ENCODE assay signal across 14 cellular contexts in genomic region chr1:211527006-211527405, GRCh38. TPM values are rescaled to one million over a fixed set of nuclear protein-coding genes. Genes with fewer than 3 reads are reported as not detected.
DNase-seq lines count a peak whose midpoint lies in the region; ATAC-seq, FAIRE-seq and TF ChIP-seq lines count a peak whose summit lies in the region.
"Had no signal": no experiment of that assay in that cellular context is flagged by ENCODE, and none has a peak within 500 bp of the region (broad histone marks: within the 10 kb centered on the region; RNA-seq: fewer than 3 reads in every experiment).

No MANE protein-coding gene starts in this region.

- no peaks in the 10 kb centered on the region for H3K36me3 ChIP-seq in OCI-LY7 (ENCODE audit: insufficient read depth, low read length)
- H3K36me3 ChIP-seq in CD4-positive, alpha-beta memory T cell (ENCODE audit: insufficient read depth, low read length), result no peaks in the 10 kb centered on the region
- H3K36me3 ChIP-seq: sigmoid colon, upper lobe of right lung had no signal

- H3K27ac ChIP-seq in OCI-LY7 (ENCODE audit: low read depth, low read length, poor library complexity, severe bottlenecking), result no peak overlapping the region
- no peak overlapping the region for H3K27ac ChIP-seq in CD4-positive, alpha-beta memory T cell (ENCODE audit: low read depth, low read length)
- H3K27ac ChIP-seq: sigmoid colon, upper lobe of right lung had no signal

- H3K27me3 Mint-ChIP-seq in T-helper 2 cell treated with Interferon-gamma antibody and Interleukin-4, amounts not matched to agents 5 μg/mL and 100 μg/mL, for 36 hours (ENCODE audit: low read depth), result no peaks in the 10 kb centered on the region
- peaks cover 22 to 61% of the 10 kb centered on the region in 2 donors for H3K27me3 Mint-ChIP-seq in effector memory CD8-positive, alpha-beta T cell
- peaks cover 0 to 8% of the 10 kb centered on the region in 2 donors for H3K27me3 Mint-ChIP-seq in T-cell
- H3K27me3 Mint-ChIP-seq in CD4-positive, alpha-beta memory T cell, result no peaks in the 10 kb centered on the region

- POLR2A ChIA-PET in OCI-LY7 (lab: Charles Lee), result interaction anchor here (0.7 to 2.0 kb wide), 3 partner anchors 9 to 136 kb away, joined by 3 to 9 read pairs (median 3); no protein-coding TSS in a partner anchor
- POLR2A ChIA-PET in T-cell (lab: Charles Lee), result no interaction called here
- POLR2A ChIA-PET in CD4-positive, alpha-beta memory T cell (lab: Charles Lee; ENCODE audit: partially characterized antibody), result no interaction called here

- CTCF ChIA-PET in OCI-LY7 (lab: Charles Lee; ENCODE audit: unreplicated experiment) (interaction anchor here (0.6 to 1.0 kb wide), 2 partner anchors 11 to 47 kb away, joined by 4 to 5 read pairs; no protein-coding TSS in a partner anchor), T-cell (lab: Charles Lee) (no interaction called here)
- CTCF ChIA-PET in CD4-positive, alpha-beta memory T cell (lab: Charles Lee; ENCODE audit: partially characterized antibody), result interaction anchor here (1.5 to 2.8 kb wide), 2 partner anchors 9 to 13 kb away, joined by 3 to 9 read pairs; no protein-coding TSS in a partner anchor

- no peaks in the 10 kb centered on the region for H3K36me3 Mint-ChIP-seq in T-helper 2 cell treated with Interferon-gamma antibody and Interleukin-4, amounts not matched to agents 5 μg/mL and 100 μg/mL, for 36 hours (ENCODE audit: low read depth)
- H3K36me3 Mint-ChIP-seq in effector memory CD8-positive, alpha-beta T cell (ENCODE audit: insufficient read depth), result peaks cover 2% of the 10 kb centered on the region
- H3K36me3 Mint-ChIP-seq in T-cell, result no peaks in the 10 kb centered on the region
- H3K36me3 Mint-ChIP-seq in CD4-positive, alpha-beta memory T cell, result no peaks in the 10 kb centered on the region
- H3K36me3 Mint-ChIP-seq: immature natural killer cell had no signal

- H3K9me3 Mint-ChIP-seq in T-helper 2 cell treated with Interferon-gamma antibody and Interleukin-4, amounts not matched to agents 5 μg/mL and 100 μg/mL, for 36 hours, result no peaks in the 10 kb centered on the region
- no peaks in the 10 kb centered on the region for H3K9me3 Mint-ChIP-seq in effector memory CD8-positive, alpha-beta T cell
- H3K9me3 Mint-ChIP-seq in T-cell, result no peaks in the 10 kb centered on the region
- no peaks in the 10 kb centered on the region for H3K9me3 Mint-ChIP-seq in CD4-positive, alpha-beta memory T cell
- H3K9me3 Mint-ChIP-seq: immature natural killer cell had no signal

- no peak for TF ChIP-seq CTCF in OCI-LY7 (conservative IDR thresholded peaks at IDR 0.05; ENCODE audit: low read length)

- H2AFZ ChIP-seq in OCI-LY7 (ENCODE audit: low read length), result peak overlapping the region; percentile 34

- H3K9me2 ChIP-seq in OCI-LY7 (ENCODE audit: insufficient read depth, low read length), result no peaks in the 10 kb centered on the region

- H4K20me1 ChIP-seq in OCI-LY7 (ENCODE audit: insufficient read depth, low read length), result no peaks in the 10 kb centered on the region

- peak overlapping the region; percentile 81 for H3K4me2 ChIP-seq in OCI-LY7 (ENCODE audit: low read length)

- no peak overlapping the region for H3K27ac Mint-ChIP-seq in T-helper 2 cell treated with Interferon-gamma antibody and Interleukin-4, amounts not matched to agents 5 μg/mL and 100 μg/mL, for 36 hours
- H3K27ac Mint-ChIP-seq in effector memory CD8-positive, alpha-beta T cell, result no peak overlapping the region
- no peak overlapping the region for H3K27ac Mint-ChIP-seq in T-cell
- H3K27ac Mint-ChIP-seq in CD4-positive, alpha-beta memory T cell, result peak overlapping the region in 1 of 7 donors; percentile 26
- H3K27ac Mint-ChIP-seq: immature natural killer cell had no signal

- H3K9me3 ChIP-seq in OCI-LY7 (ENCODE audit: low read length), result no peaks in the 10 kb centered on the region
- H3K9me3 ChIP-seq in CD4-positive, alpha-beta memory T cell (ENCODE audit: control insufficient read depth in 1 of 2, low read length in 2 of 2), result no peaks in the 10 kb centered on the region
- H3K9me3 ChIP-seq: sigmoid colon, upper lobe of right lung had no signal

- ATAC-seq in GM19395 (IDR thresholded peaks at IDR 0.05; ENCODE audit: unreplicated experiment), result peak; percentile 78
- ATAC-seq in HG02870 (IDR thresholded peaks at IDR 0.05; ENCODE audit: unreplicated experiment), result peak; percentile 76
- no peak for ATAC-seq in effector memory CD8-positive, alpha-beta T cell (replicated peaks)
- ATAC-seq in T-cell (replicated peaks in 1 of 4), result no peak
- ATAC-seq: upper lobe of right lung had no signal

- BruUV-seq in OCI-LY7 (replicated peaks; lab: Mats Ljungman, UMichigan), result no TSS peak

- peak overlapping the region; percentile 40 for H3K4me3 ChIP-seq in OCI-LY7 (ENCODE audit: low read depth, low read length, poor library complexity, severe bottlenecking)
- no peak overlapping the region for H3K4me3 ChIP-seq in CD4-positive, alpha-beta memory T cell (ENCODE audit: low read length in 2 of 2)
- H3K4me3 ChIP-seq: sigmoid colon, upper lobe of right lung had no signal

- peaks cover 34% of the 10 kb centered on the region for H3K4me1 ChIP-seq in OCI-LY7 (ENCODE audit: insufficient read depth, low read length, poor library complexity, severe bottlenecking)
- H3K4me1 ChIP-seq in CD4-positive, alpha-beta memory T cell (ENCODE audit: insufficient read depth, low read length), result peaks cover 6% of the 10 kb centered on the region
- H3K4me1 ChIP-seq: sigmoid colon, upper lobe of right lung had no signal

- intact Hi-C loops in OCI-LY7 (cut with micrococcal nuclease; ENCODE audit: unreplicated experiment), result no loop called here
- intact Hi-C loops in CD4-positive, alpha-beta memory T cell (cut with micrococcal nuclease), result no loop called here

- FAIRE-seq in GM18507 (lab: Jason Lieb, UNC), result peak; percentile 62

- no peaks in the 10 kb centered on the region for H3K79me2 ChIP-seq in OCI-LY7 (ENCODE audit: insufficient read depth, low read depth, low read length)

- no peak overlapping the region for H3K4me3 Mint-ChIP-seq in T-helper 2 cell treated with Interferon-gamma antibody and Interleukin-4, amounts not matched to agents 5 μg/mL and 100 μg/mL, for 36 hours
- no peak overlapping the region for H3K4me3 Mint-ChIP-seq in effector memory CD8-positive, alpha-beta T cell
- H3K4me3 Mint-ChIP-seq in T-cell, result no peak overlapping the region
- no peak overlapping the region for H3K4me3 Mint-ChIP-seq in CD4-positive, alpha-beta memory T cell
- H3K4me3 Mint-ChIP-seq: immature natural killer cell had no signal

- DNase-seq in GM18507 (ENCODE audit: extremely low spot score, insufficient read length, low read depth), result no peak
- DNase-seq in OCI-LY7 (ENCODE audit: low spot score), result peak; percentile 21
- no peak for DNase-seq in T-helper 2 cell treated with Interferon-gamma antibody and Interleukin-4, amounts not matched to agents 5 μg/mL and 100 μg/mL, for 36 hours (ENCODE audit: low spot score)
- DNase-seq in effector memory CD8-positive, alpha-beta T cell, result no peak
- no peak for DNase-seq in T-cell
- DNase-seq in CD4-positive, alpha-beta memory T cell, result no peak
- DNase-seq: activated gamma-delta T cell treated with Interleukin-2 at 50 U/mL for 16 hours, immature natural killer cell, Kasumi-1, sigmoid colon, upper lobe of right lung had no signal

- H3K27me3 ChIP-seq in CD4-positive, alpha-beta memory T cell (ENCODE audit: insufficient read depth, low read length), result no peaks in the 10 kb centered on the region
- H3K27me3 ChIP-seq: sigmoid colon, upper lobe of right lung had no signal

- H3K4me1 Mint-ChIP-seq in T-helper 2 cell treated with Interferon-gamma antibody and Interleukin-4, amounts not matched to agents 5 μg/mL and 100 μg/mL, for 36 hours (ENCODE audit: low read depth), result peaks cover 11% of the 10 kb centered on the region
- peaks cover 0 to 2% of the 10 kb centered on the region in 2 donors for H3K4me1 Mint-ChIP-seq in effector memory CD8-positive, alpha-beta T cell (ENCODE audit: low read depth in 2 of 2)
- peaks cover 6 to 21% (median 12%) of the 10 kb centered on the region in 3 donors for H3K4me1 Mint-ChIP-seq in T-cell
- peaks cover 0 to 11% (median 6%) of the 10 kb centered on the region in 4 donors for H3K4me1 Mint-ChIP-seq in CD4-positive, alpha-beta memory T cell
- H3K4me1 Mint-ChIP-seq: immature natural killer cell had no signal

RNA-seq across cellular contexts. Expression of gene RD3, which starts 35.0 kb away (rescaled TPM):
- total RNA-seq in OCI-LY7 (2014; rRNA removed; shearing (Covaris generic)), result not detected in 2 replicates
- total RNA-seq in OCI-LY7 (2022) (not detected in 2 replicates), T-cell (not detected)
- not detected for total RNA-seq in CD4-positive, alpha-beta memory T cell
- polyA plus RNA-seq in CD4-positive, alpha-beta memory T cell, result not detected
- total RNA-seq: chondrocyte had no signal
- polyA plus RNA-seq: immature natural killer cell had no signal

RNA-seq across cellular contexts. Expression of gene SLC30A1, which starts 52.0 kb away (rescaled TPM):
- total RNA-seq in OCI-LY7 (2014; rRNA removed; shearing (Covaris generic)), result 6.1 and 6.5 TPM in 2 replicates
- total RNA-seq in OCI-LY7 (2022), result 6.3 and 7.9 TPM in 2 replicates
- 10 to 100 TPM in 2 of 5 donors, 1 to 10 TPM in 3; 4.7 to 11.8 (median 9.4) TPM for total RNA-seq in T-cell
- 10 to 100 TPM; 10.1 to 10.6 TPM for total RNA-seq in CD4-positive, alpha-beta memory T cell
- polyA plus RNA-seq in CD4-positive, alpha-beta memory T cell, result 1 to 10 TPM; 2.5 to 2.6 TPM

Comparison
In these comparisons a context has a peak if more than half of its experiments do, and no peak if none do; other contexts are left out.
1. ATAC-seq: peak in GM19395 (single experiment) and HG02870 (single experiment); none in effector memory CD8-positive, alpha-beta T cell (single experiment) and T-cell (0 of 4).
2. CTCF ChIA-PET loops: an anchor here in OCI-LY7 (0.6 to 1.0 kb wide) and CD4-positive, alpha-beta memory T cell (1.5 to 2.8 kb wide); none called in T-cell.